ENCODE assay signal across 15 cellular contexts in genomic region chr22:30731658-30732057, GRCh38. TPM values are rescaled to one million over a fixed set of nuclear protein-coding genes. Genes with fewer than 3 reads are reported as not detected.
DNase-seq lines count a peak whose midpoint lies in the region; ATAC-seq and TF ChIP-seq lines count a peak whose summit lies in the region.
"Had no signal": no experiment of that assay in that cellular context is flagged by ENCODE, and none has a peak within 500 bp of the region (broad histone marks: within the 10 kb centered on the region; RNA-seq: fewer than 3 reads in every experiment).

No MANE protein-coding gene starts in this region.

- H3K36me3 ChIP-seq in lower lobe of right lung: no peaks in the 10 kb centered on the region

- no peaks in the 10 kb centered on the region for H3K27me3 ChIP-seq in lower lobe of right lung (ENCODE audit: low read depth)

- DNase-seq in D341Med (ENCODE audit: low spot score) (peak; percentile 10), HT1080 (ENCODE audit: low read depth) (peak; percentile 21), dermis blood vessel endothelial cell (peak; percentile 19), mesenteric fat pad (ENCODE audit: low spot score) (peak; percentile 26), NCI-H1105 (lab: John Stamatoyannopoulos, UW) (no peak), NCI-H2029 treated with DMSO at 0.1 percent for 48 hours (lab: John Stamatoyannopoulos, UW) (no peak), lower lobe of right lung (no peak), substantia nigra (lab: John Stamatoyannopoulos, UW) (no peak)
- DNase-seq: Caco-2; CD8-positive, alpha-beta memory T cell; DMS53; HCEC 1CT; HFFc6 had no signal

- no peak for TF ChIP-seq CTCF in lower lobe of right lung (IDR thresholded peaks at IDR 0.05)

- H3K4me3 ChIP-seq in lower lobe of right lung: no peak overlapping the region
- H3K4me3 ChIP-seq: A549 had no signal

- no peaks in the 10 kb centered on the region for H3K4me1 ChIP-seq in lower lobe of right lung
- H3K4me1 ChIP-seq: A549, Caco-2 had no signal

- intact Hi-C loops in lower lobe of right lung (cut with DNase I): no loop called here

- no peak overlapping the region for H3K27ac ChIP-seq in lower lobe of right lung
- H3K27ac ChIP-seq in substantia nigra (ENCODE audit: low read depth, low read length, poor library complexity, severe bottlenecking): no peak overlapping the region
- H3K27ac ChIP-seq: A549 had no signal

- no peaks in the 10 kb centered on the region for H3K9me3 ChIP-seq in lower lobe of right lung
- H3K9me3 ChIP-seq: A549, Caco-2 had no signal

- ATAC-seq in lower lobe of right lung: no peak
- ATAC-seq: A549, HepG2 had no signal

RNA-seq across cellular contexts. Expression of gene OSBP2, which starts 37.0 kb away (rescaled TPM):
- total RNA-seq in HT1080 (2014; rRNA removed; shearing (Covaris generic)): 22.5 and 24.3 TPM in 2 replicates
- polyA plus RNA-seq in HT1080 (2015; cell fraction: cytosol; rRNA removed): 16.3 and 17.5 TPM in 2 replicates
- 5.5 and 6.7 TPM in 2 replicates for polyA plus RNA-seq in HT1080 (2015; cell fraction: nucleus; rRNA removed)
- total RNA-seq in dermis blood vessel endothelial cell (14.4 and 18.0 TPM in 2 replicates), mesenteric fat pad (1.4 TPM), lower lobe of right lung (3.1 TPM)

Comparison
In these comparisons a context has a peak if more than half of its experiments do, and no peak if none do; other contexts are left out.
1. DNase-seq: peak in D341Med (single experiment), HT1080 (single experiment), dermis blood vessel endothelial cell (single experiment) and mesenteric fat pad (single experiment); none in NCI-H1105 (single experiment), NCI-H2029 treated with DMSO at 0.1 percent for 48 hours (single experiment), lower lobe of right lung (single experiment) and substantia nigra (0 of 49).